Comparison of ENCODE assay signal across 27 cellular contexts in the genomic region with DNA sequence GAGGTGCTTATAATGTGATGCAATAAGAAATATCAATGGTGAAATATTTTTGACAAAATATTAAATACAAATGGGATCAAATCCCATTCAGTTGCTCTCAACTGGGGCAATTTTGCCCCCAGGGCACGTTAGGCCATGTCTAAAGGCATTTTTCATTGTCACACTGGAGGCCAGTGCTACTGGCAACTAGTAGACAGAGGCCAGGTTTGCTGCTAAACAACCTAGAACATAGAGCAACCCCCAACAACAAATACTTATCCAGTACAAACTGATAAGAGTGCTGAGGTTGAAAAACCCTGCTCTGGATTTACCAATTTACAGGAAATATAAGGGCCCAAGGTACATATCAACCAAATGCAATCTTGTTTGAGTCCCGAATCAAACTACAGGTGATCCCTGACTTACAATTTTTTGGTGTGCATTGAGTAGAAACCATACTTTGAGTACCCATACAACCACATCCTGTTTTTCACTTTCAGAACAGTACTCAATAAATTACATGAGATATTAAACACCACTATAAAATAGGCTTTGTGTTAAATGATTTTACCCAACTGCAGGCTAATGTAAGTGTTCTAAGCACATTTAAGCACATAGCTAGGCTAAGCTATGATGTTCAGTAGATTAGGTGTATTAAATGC.
DNase-seq lines count a peak whose midpoint lies in the region; ATAC-seq, FAIRE-seq and TF ChIP-seq lines count a peak whose summit lies in the region.
"Had no signal": no experiment of that assay in that cellular context is flagged by ENCODE, and none has a peak within 500 bp of the region (broad histone marks: within the 10 kb centered on the region; RNA-seq: fewer than 3 reads in every experiment).

No MANE protein-coding gene starts in this region.

- no peak for TF ChIP-seq CTCF in activated CD8-positive, alpha-beta T cell treated with anti-CD3 and anti-CD28 coated beads for 36 hours (IDR thresholded peaks at IDR 0.05)

- no peak for TF ChIP-seq POLR2A in GM12892 (IDR thresholded peaks at IDR 0.05; ENCODE audit: low read depth, low read length)
- TF ChIP-seq POLR2A in H54 (IDR thresholded peaks at IDR 0.05; ENCODE audit: low read depth, low read length) = no peak

- peak overlapping the region; percentile 30 for H3K27ac ChIP-seq in naive thymus-derived CD4-positive, alpha-beta T cell (ENCODE audit: low read depth, low read length)
- H3K27ac ChIP-seq: esophagus squamous epithelium, gastrocnemius medialis, neutrophil, thyroid gland had no signal

- peaks cover 7 to 19% of the 10 kb centered on the region in 2 donors for H3K4me1 ChIP-seq in naive thymus-derived CD4-positive, alpha-beta T cell (ENCODE audit: control insufficient read depth in 2 of 2, insufficient read depth in 2 of 2, low read length in 2 of 2)
- H3K4me1 ChIP-seq: esophagus squamous epithelium, gastrocnemius medialis, thyroid gland had no signal

- FAIRE-seq in GM12892 (lab: Jason Lieb, UNC) = peak; percentile 50
- no peak for FAIRE-seq in H54 (lab: Jason Lieb, UNC)
- FAIRE-seq: colon, H1, kidney had no signal

- peaks cover 2% of the 10 kb centered on the region for H3K36me3 Mint-ChIP-seq in activated CD8-positive, alpha-beta T cell treated with anti-CD3 and anti-CD28 coated beads for 36 hours (ENCODE audit: low read depth)
- peaks cover 0 to 5% (median 0%) of the 10 kb centered on the region in 5 donors for H3K36me3 Mint-ChIP-seq in naive thymus-derived CD4-positive, alpha-beta T cell
- H3K36me3 Mint-ChIP-seq: brain; IgD-negative memory B cell; stimulated activated memory B cell treated with anti-CD40 and anti-IgM and Interleukin-4, amounts not matched to agents 10 μg/mL and 1 μg/mL and 100 μg/mL, for 72 hours; WTC11 had no signal

- H3K9me3 Mint-ChIP-seq in activated CD8-positive, alpha-beta T cell treated with anti-CD3 and anti-CD28 coated beads for 36 hours = no peaks in the 10 kb centered on the region
- H3K9me3 Mint-ChIP-seq in naive thymus-derived CD4-positive, alpha-beta T cell = peaks cover 0 to 8% (median 0%) of the 10 kb centered on the region in 11 donors
- H3K9me3 Mint-ChIP-seq: brain; IgD-negative memory B cell; stimulated activated memory B cell treated with anti-CD40 and anti-IgM and Interleukin-4, amounts not matched to agents 10 μg/mL and 1 μg/mL and 100 μg/mL, for 72 hours had no signal

- CTCF ChIA-PET in activated CD8-positive, alpha-beta T cell treated with anti-CD3 and anti-CD28 coated beads for 36 hours (lab: Charles Lee) = interaction anchor here (0.7 kb wide), 1 partner anchor 198 kb away, joined by 3 read pairs; no protein-coding TSS in a partner anchor
- CTCF ChIA-PET in naive thymus-derived CD4-positive, alpha-beta T cell (lab: Charles Lee) = interaction anchor here (1.9 kb wide), 1 partner anchor 12 kb away, joined by 4 read pairs; no protein-coding TSS in a partner anchor

- DNase-seq in GM12892 (ENCODE audit: insufficient read length) (no peak), H54 (ENCODE audit: insufficient read length, low spot score) (no peak), DMS53 treated with DMSO at 0.1 percent for 48 hours (lab: John Stamatoyannopoulos, UW; ENCODE audit: unreplicated experiment) (no peak), left lobe of liver (ENCODE audit: low spot score) (no peak)
- DNase-seq in activated CD8-positive, alpha-beta T cell treated with anti-CD3 and anti-CD28 coated beads for 36 hours = no peak
- peak in 6 of 9 donors; percentile 41 to 65 (median 48) for DNase-seq in naive thymus-derived CD4-positive, alpha-beta T cell
- DNase-seq: COR-L47; DMS79 treated with DMSO at 0.1 percent for 48 hours; esophagus squamous epithelium; gastrocnemius medialis; kidney; MG63; NCI-H146; NCI-H2171 treated with DMSO at 0.1 percent for 48 hours; NCI-H69; stimulated activated CD4-positive, alpha-beta T cell treated with anti-CD3 and anti-CD28 coated beads, Interleukin-1b, Interleukin-23, amount 100 ng/mL, for 48 hours; T1000; thyroid gland had no signal

- H3K27me3 Mint-ChIP-seq in activated CD8-positive, alpha-beta T cell treated with anti-CD3 and anti-CD28 coated beads for 36 hours = no peaks in the 10 kb centered on the region
- H3K27me3 Mint-ChIP-seq in naive thymus-derived CD4-positive, alpha-beta T cell = no peaks in the 10 kb centered on the region
- H3K27me3 Mint-ChIP-seq: stimulated activated memory B cell treated with anti-CD40 and anti-IgM and Interleukin-4, amounts not matched to agents 10 μg/mL and 1 μg/mL and 100 μg/mL, for 72 hours had no signal

- intact Hi-C loops in activated CD8-positive, alpha-beta T cell treated with anti-CD3 and anti-CD28 coated beads for 36 hours (cut with micrococcal nuclease) = no loop called here
- intact Hi-C loops in naive thymus-derived CD4-positive, alpha-beta T cell (cut with micrococcal nuclease) = loop anchor here in 1 of 2 donors (1.0 kb wide), 2 partner anchors 12 to 77 kb away; no protein-coding TSS in a partner anchor

- POLR2A ChIA-PET in activated CD8-positive, alpha-beta T cell treated with anti-CD3 and anti-CD28 coated beads for 36 hours (lab: Charles Lee) = no interaction called here
- POLR2A ChIA-PET in naive thymus-derived CD4-positive, alpha-beta T cell (lab: Charles Lee) = interaction anchor here (1.0 kb wide), 1 partner anchor 28 kb away, joined by 3 read pairs; no protein-coding TSS in a partner anchor

- no peaks in the 10 kb centered on the region for H3K27me3 ChIP-seq in naive thymus-derived CD4-positive, alpha-beta T cell (ENCODE audit: control insufficient read depth in 2 of 2, insufficient read depth in 2 of 2, low read length in 2 of 2)
- H3K27me3 ChIP-seq: esophagus squamous epithelium, gastrocnemius medialis, MG63, neutrophil, thyroid gland had no signal

- peaks cover 36% of the 10 kb centered on the region for H3K4me1 Mint-ChIP-seq in activated CD8-positive, alpha-beta T cell treated with anti-CD3 and anti-CD28 coated beads for 36 hours (ENCODE audit: low read depth)
- peaks cover 8 to 58% (median 24%) of the 10 kb centered on the region in 7 donors for H3K4me1 Mint-ChIP-seq in naive thymus-derived CD4-positive, alpha-beta T cell
- H3K4me1 Mint-ChIP-seq: brain, WTC11 had no signal

- peak; percentile 49 for ATAC-seq in GM21576 (IDR thresholded peaks at IDR 0.05; ENCODE audit: unreplicated experiment)
- peak; percentile 64 for ATAC-seq in activated CD8-positive, alpha-beta T cell treated with anti-CD3 and anti-CD28 coated beads for 36 hours
- ATAC-seq in naive thymus-derived CD4-positive, alpha-beta T cell = peak; percentile 49
- ATAC-seq in left lobe of liver = no peak
- ATAC-seq: gastrocnemius medialis; stimulated activated memory B cell treated with anti-CD40 and anti-IgM and Interleukin-4, amounts not matched to agents 10 μg/mL and 1 μg/mL and 100 μg/mL, for 72 hours; WTC11 had no signal

- H3K9me3 ChIP-seq in naive thymus-derived CD4-positive, alpha-beta T cell (ENCODE audit: control insufficient read depth in 2 of 3, low read length in 3 of 3) = no peaks in the 10 kb centered on the region
- H3K9me3 ChIP-seq: esophagus squamous epithelium, gastrocnemius medialis, MG63, neutrophil, thyroid gland had no signal

- H3K27ac Mint-ChIP-seq in activated CD8-positive, alpha-beta T cell treated with anti-CD3 and anti-CD28 coated beads for 36 hours = peak overlapping the region; percentile 20
- peak overlapping the region in 8 of 9 donors; percentile 71 to 98 (median 89) for H3K27ac Mint-ChIP-seq in naive thymus-derived CD4-positive, alpha-beta T cell
- H3K27ac Mint-ChIP-seq: brain; stimulated activated memory B cell treated with anti-CD40 and anti-IgM and Interleukin-4, amounts not matched to agents 10 μg/mL and 1 μg/mL and 100 μg/mL, for 72 hours; WTC11 had no signal

- no peaks in the 10 kb centered on the region for H3K36me3 ChIP-seq in naive thymus-derived CD4-positive, alpha-beta T cell (ENCODE audit: control insufficient read depth in 2 of 3, insufficient read depth in 3 of 3, low read length in 3 of 3)
- H3K36me3 ChIP-seq: esophagus squamous epithelium, gastrocnemius medialis, MG63, neutrophil, thyroid gland had no signal

- H3K4me3 ChIP-seq in naive thymus-derived CD4-positive, alpha-beta T cell (ENCODE audit: low read length) = no peak overlapping the region
- H3K4me3 ChIP-seq: esophagus squamous epithelium, gastrocnemius medialis, lung, MG63, thyroid gland had no signal

- H3K4me3 Mint-ChIP-seq in activated CD8-positive, alpha-beta T cell treated with anti-CD3 and anti-CD28 coated beads for 36 hours = no peak overlapping the region
- peak overlapping the region in 9 of 10 donors; percentile 0 to 80 (median 53) for H3K4me3 Mint-ChIP-seq in naive thymus-derived CD4-positive, alpha-beta T cell
- H3K4me3 Mint-ChIP-seq: brain; stimulated activated memory B cell treated with anti-CD40 and anti-IgM and Interleukin-4, amounts not matched to agents 10 μg/mL and 1 μg/mL and 100 μg/mL, for 72 hours; WTC11 had no signal

Comparison
In these comparisons a context has a peak if more than half of its experiments do, and no peak if none do; other contexts are left out.
1. DNase-seq: peak in naive thymus-derived CD4-positive, alpha-beta T cell (6 of 9); none in GM12892 (single experiment), activated CD8-positive, alpha-beta T cell treated with anti-CD3 and anti-CD28 coated beads for 36 hours (single experiment), H54 (single experiment), DMS53 treated with DMSO at 0.1 percent for 48 hours (single experiment) and left lobe of liver (single experiment).